1 cellular context compared by ENCODE assay signal in genomic region chr19:16862826-16863405, GRCh38.
TF ChIP-seq lines count a peak whose summit lies in the region.

No MANE protein-coding gene starts in this region.

TF ChIP-seq in K562, 482 proteins besides CTCF, POLR2A, EP300 and RAD21:
- TF ChIP-seq ZNF408 (CRISPR knock-in tag; IDR thresholded peaks at IDR 0.05; ENCODE audit: low read depth) (no peak), ZBTB40 (IDR thresholded peaks at IDR 0.05) (peak; percentile 75), ZBTB40 (CRISPR knock-in tag; IDR thresholded peaks at IDR 0.05) (no peak)
